1 cellular context compared by ENCODE assay signal in genomic region chr9:96585426-96585825, GRCh38.
TF ChIP-seq lines count a peak whose summit lies in the region.

No MANE protein-coding gene starts in this region.

TF ChIP-seq in WTC11, 78 proteins besides CTCF, POLR2A, EP300 and RAD21 (continued from another document):
- no peak for TF ChIP-seq ZNF281 (CRISPR knock-in tag; IDR thresholded peaks at IDR 0.05)
- TF ChIP-seq KAT7 (CRISPR knock-in tag; IDR thresholded peaks at IDR 0.05; ENCODE audit: borderline replicate concordance), result no peak
- no peak for TF ChIP-seq MLX (CRISPR knock-in tag; IDR thresholded peaks at IDR 0.05)
- TF ChIP-seq STAT6 (CRISPR knock-in tag; conservative IDR thresholded peaks at IDR 0.05; ENCODE audit: low read depth), result no peak
- no peak for TF ChIP-seq ELF4 (CRISPR knock-in tag; IDR thresholded peaks at IDR 0.05; ENCODE audit: low read depth)
- no peak for TF ChIP-seq GTF2I (CRISPR knock-in tag; conservative IDR thresholded peaks at IDR 0.05)
- TF ChIP-seq AR (CRISPR knock-in tag; IDR thresholded peaks at IDR 0.05), result no peak
- no peak for TF ChIP-seq CBFB (CRISPR knock-in tag; IDR thresholded peaks at IDR 0.05; ENCODE audit: low read depth)
- TF ChIP-seq ZNF396 (CRISPR knock-in tag; IDR thresholded peaks at IDR 0.05; ENCODE audit: borderline replicate concordance), result no peak
- TF ChIP-seq ZNF317 (CRISPR knock-in tag; IDR thresholded peaks at IDR 0.05; ENCODE audit: borderline replicate concordance, low read depth), result no peak
- no peak for TF ChIP-seq HMGXB4 (CRISPR knock-in tag; IDR thresholded peaks at IDR 0.05)
- no peak for TF ChIP-seq E2F1 (CRISPR knock-in tag; IDR thresholded peaks at IDR 0.05)
